In the genomic region with DNA sequence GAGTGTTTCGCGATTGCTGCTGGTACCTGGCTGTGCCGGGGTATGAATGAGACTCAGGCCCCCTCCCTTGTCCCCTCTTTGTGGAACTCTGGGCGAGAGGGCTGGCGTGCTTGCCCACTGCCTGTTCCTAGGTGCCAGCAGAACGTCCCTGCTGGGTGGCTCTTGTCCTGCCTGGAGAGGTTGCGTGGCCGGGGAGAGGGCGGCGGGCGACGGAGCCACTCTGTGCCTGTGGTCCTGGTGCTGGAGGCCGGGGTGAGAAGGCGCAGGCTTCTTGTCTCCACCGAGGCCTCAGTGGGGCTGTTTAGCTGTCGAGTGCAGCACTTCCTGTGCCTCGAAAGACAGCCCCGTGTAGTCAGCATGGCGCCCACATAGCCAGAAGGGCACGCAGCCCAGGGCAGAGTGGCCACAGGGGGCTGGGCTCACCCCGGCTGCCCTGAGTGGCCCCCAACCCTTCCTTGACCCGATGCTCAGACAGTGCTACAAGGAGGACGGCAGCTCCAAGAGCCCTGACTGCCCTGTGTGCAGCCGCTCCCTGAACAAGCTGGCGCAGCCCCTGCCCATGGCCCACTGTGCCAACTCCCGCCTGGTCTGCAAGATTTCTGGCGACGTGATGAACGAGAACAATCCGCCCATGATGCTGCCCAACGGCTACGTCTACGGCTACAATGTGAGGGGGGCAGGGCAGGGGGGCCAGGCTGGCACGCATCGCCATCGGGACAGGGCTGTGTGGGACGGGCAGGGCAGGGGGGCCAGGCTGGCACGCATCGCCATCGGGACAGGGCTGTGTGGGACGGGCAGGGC, we compare ENCODE assay signal across 16 cellular contexts. TPM values are rescaled to one million over a fixed set of nuclear protein-coding genes. Genes with fewer than 3 reads are reported as not detected.
DNase-seq lines count a peak whose midpoint lies in the region; ATAC-seq and TF ChIP-seq lines count a peak whose summit lies in the region.
"Had no signal": no experiment of that assay in that cellular context is flagged by ENCODE, and none has a peak within 500 bp of the region (broad histone marks: within the 10 kb centered on the region; RNA-seq: fewer than 3 reads in every experiment).

No MANE protein-coding gene starts in this region.

- H3K27ac Mint-ChIP-seq in T-helper 1 cell treated with Interleukin-12 subunit alpha and Interleukin-12 subunit beta and Interleukin-4 antibody, amounts not matched to agents 30 μg/mL and 1 μg/mL, for 36 hours: peak overlapping the region; percentile 84
- peak overlapping the region; percentile 80 for H3K27ac Mint-ChIP-seq in activated naive CD8-positive, alpha-beta T cell treated with anti-CD3 and anti-CD28 coated beads, Interleukin-2, amount 50 U/mL, for 24 hours
- peak overlapping the region in 1 of 2 donors; percentile 89 for H3K27ac Mint-ChIP-seq in effector memory CD8-positive, alpha-beta T cell

- H3K4ac ChIP-seq in neuronal stem cell (ENCODE audit: low read length): no peak overlapping the region

- H3K9me3 ChIP-seq in PC-3 (ENCODE audit: low read length): no peaks in the 10 kb centered on the region
- H3K9me3 ChIP-seq in neuronal stem cell (replicated peaks in 1 of 2; ENCODE audit: control insufficient read depth in 2 of 2, insufficient read depth in 1 of 2, low read depth in 1 of 2, low read length in 2 of 2): peaks cover 0 to 11% of the 10 kb centered on the region in 2 donors
- H3K9me3 ChIP-seq: pancreas had no signal

- H3K36me3 ChIP-seq in PC-3 (ENCODE audit: low read depth, low read length): peaks cover 28% of the 10 kb centered on the region
- H3K36me3 ChIP-seq in neuronal stem cell (replicated peaks in 1 of 2; ENCODE audit: control insufficient read depth in 2 of 2, insufficient read depth in 2 of 2, low read length in 2 of 2): peaks cover 54 to 73% of the 10 kb centered on the region in 2 donors

- no CpG with 5 or more reads among the region's 41 CpGs for WGBS in neuronal stem cell (ENCODE audit: extremely low coverage in 2 of 2, insufficient read length in 2 of 2, insufficient replicate concordance in 1 of 2), 2 donors

- DNase-seq in T-helper 1 cell: no peak
- DNase-seq in PC-3: no peak
- DNase-seq in activated naive CD8-positive, alpha-beta T cell treated with anti-CD3 and anti-CD28 coated beads, Interleukin-2, amount 50 U/mL, for 24 hours: no peak
- DNase-seq in neuronal stem cell (ENCODE audit: low spot score): no peak
- DNase-seq in iPS-NIHi11 (ENCODE audit: low spot score): no peak
- no peak for DNase-seq in effector memory CD8-positive, alpha-beta T cell
- no peak for DNase-seq in dermis blood vessel endothelial cell
- DNase-seq: MV-4-11, NCI-H82, RPMI8226, substantia nigra had no signal

- CTCF ChIA-PET in PC-3 (lab: Charles Lee): no interaction called here

- H3K9ac ChIP-seq in PC-3 (ENCODE audit: low read length) (no peak overlapping the region), neuronal stem cell (ENCODE audit: low read depth, low read length, poor library complexity) (peak overlapping the region; percentile 60)
- H3K9ac ChIP-seq: GM23248 had no signal

- peaks cover 9% of the 10 kb centered on the region for H3K79me1 ChIP-seq in neuronal stem cell (ENCODE audit: low read depth, low read length)

- H2AFZ ChIP-seq in PC-3 (ENCODE audit: low read length): no peak overlapping the region
- no peak overlapping the region for H2AFZ ChIP-seq in neuronal stem cell (ENCODE audit: low read length)
- H2AFZ ChIP-seq: GM23248 had no signal

- POLR2A ChIA-PET in PC-3 (lab: Charles Lee; ENCODE audit: unreplicated experiment): no interaction called here

- H3K4me1 Mint-ChIP-seq in T-helper 1 cell treated with Interleukin-12 subunit alpha and Interleukin-12 subunit beta and Interleukin-4 antibody, amounts not matched to agents 30 μg/mL and 1 μg/mL, for 36 hours (ENCODE audit: low read depth): peaks cover 23% of the 10 kb centered on the region
- peaks cover 41% of the 10 kb centered on the region for H3K4me1 Mint-ChIP-seq in activated naive CD8-positive, alpha-beta T cell treated with anti-CD3 and anti-CD28 coated beads, Interleukin-2, amount 50 U/mL, for 24 hours
- H3K4me1 Mint-ChIP-seq in effector memory CD8-positive, alpha-beta T cell (ENCODE audit: low read depth in 2 of 2): peaks cover 12 to 25% of the 10 kb centered on the region in 2 donors

- H3K9me2 ChIP-seq in PC-3 (replicated peaks; ENCODE audit: low read length): no peaks in the 10 kb centered on the region

- H2BK5ac ChIP-seq in neuronal stem cell (ENCODE audit: low read length): peak overlapping the region; percentile 75

- H3K4me3 ChIP-seq in PC-3 (ENCODE audit: low read length): no peak overlapping the region
- no peak overlapping the region for H3K4me3 ChIP-seq in neuronal stem cell (ENCODE audit: low read length in 2 of 2)
- H3K4me3 ChIP-seq: GM23248, pancreas had no signal

- peak overlapping the region; percentile 50 for H3K27ac ChIP-seq in PC-3 (ENCODE audit: low read length)
- no peak overlapping the region for H3K27ac ChIP-seq in neuronal stem cell (replicated peaks; ENCODE audit: low read length)
- H3K27ac ChIP-seq: 22Rv1, C4-2B, GM23248, pancreas had no signal

- no peaks in the 10 kb centered on the region for H3F3A ChIP-seq in PC-3 (ENCODE audit: low read length, unreplicated experiment)

- H3K79me2 ChIP-seq in PC-3 (ENCODE audit: low read length): no peaks in the 10 kb centered on the region

- no peaks in the 10 kb centered on the region for H4K20me1 ChIP-seq in PC-3 (ENCODE audit: low read length)

- H2BK120ac ChIP-seq in neuronal stem cell (ENCODE audit: low read depth, low read length): no peak overlapping the region

- no peak overlapping the region for H2BK15ac ChIP-seq in neuronal stem cell (ENCODE audit: low read length)

- peak overlapping the region; percentile 57 for H3K23ac ChIP-seq in neuronal stem cell (ENCODE audit: low read depth, low read length, poor library complexity)

- no peaks in the 10 kb centered on the region for H3K27me3 ChIP-seq in PC-3 (ENCODE audit: low read length)
- H3K27me3 ChIP-seq in neuronal stem cell (ENCODE audit: control insufficient read depth in 3 of 3, insufficient read depth in 3 of 3, low read depth in 1 of 3, low read length in 3 of 3): no peaks in the 10 kb centered on the region
- H3K27me3 ChIP-seq: pancreas had no signal

- no peak overlapping the region for H2AK5ac ChIP-seq in neuronal stem cell (ENCODE audit: low read depth, low read length)

- H3K4me1 ChIP-seq in PC-3 (ENCODE audit: insufficient read depth, low read length): peaks cover 21% of the 10 kb centered on the region
- H3K4me1 ChIP-seq in neuronal stem cell (ENCODE audit: control insufficient read depth in 2 of 2, insufficient read depth in 1 of 2, low read depth in 1 of 2, low read length in 2 of 2): no peaks in the 10 kb centered on the region
- H3K4me1 ChIP-seq: pancreas had no signal

- no peak overlapping the region for H3K18ac ChIP-seq in neuronal stem cell (ENCODE audit: low read length)

- H3K4me3 Mint-ChIP-seq in T-helper 1 cell treated with Interleukin-12 subunit alpha and Interleukin-12 subunit beta and Interleukin-4 antibody, amounts not matched to agents 30 μg/mL and 1 μg/mL, for 36 hours: no peak overlapping the region
- H3K4me3 Mint-ChIP-seq in activated naive CD8-positive, alpha-beta T cell treated with anti-CD3 and anti-CD28 coated beads, Interleukin-2, amount 50 U/mL, for 24 hours: no peak overlapping the region
- peak overlapping the region in 1 of 2 donors; percentile 24 for H3K4me3 Mint-ChIP-seq in effector memory CD8-positive, alpha-beta T cell

- no peak overlapping the region for H4K91ac ChIP-seq in neuronal stem cell (ENCODE audit: low read depth, low read length, poor library complexity)

- H4K8ac ChIP-seq in neuronal stem cell (ENCODE audit: low read depth, low read length): no peak overlapping the region

- peaks cover 5% of the 10 kb centered on the region for H3K9me3 Mint-ChIP-seq in T-helper 1 cell treated with Interleukin-12 subunit alpha and Interleukin-12 subunit beta and Interleukin-4 antibody, amounts not matched to agents 30 μg/mL and 1 μg/mL, for 36 hours
- peaks cover 3% of the 10 kb centered on the region for H3K9me3 Mint-ChIP-seq in activated naive CD8-positive, alpha-beta T cell treated with anti-CD3 and anti-CD28 coated beads, Interleukin-2, amount 50 U/mL, for 24 hours
- H3K9me3 Mint-ChIP-seq in effector memory CD8-positive, alpha-beta T cell: no peaks in the 10 kb centered on the region

- peaks cover 44% of the 10 kb centered on the region for H3K36me3 Mint-ChIP-seq in T-helper 1 cell treated with Interleukin-12 subunit alpha and Interleukin-12 subunit beta and Interleukin-4 antibody, amounts not matched to agents 30 μg/mL and 1 μg/mL, for 36 hours (ENCODE audit: low read depth)
- peaks cover 49% of the 10 kb centered on the region for H3K36me3 Mint-ChIP-seq in activated naive CD8-positive, alpha-beta T cell treated with anti-CD3 and anti-CD28 coated beads, Interleukin-2, amount 50 U/mL, for 24 hours (ENCODE audit: low read depth)
- H3K36me3 Mint-ChIP-seq in effector memory CD8-positive, alpha-beta T cell (ENCODE audit: insufficient read depth): peaks cover 49% of the 10 kb centered on the region

- BruUV-seq in PC-3 (replicated peaks; lab: Mats Ljungman, UMichigan): no TSS peak

- H2BK12ac ChIP-seq in neuronal stem cell (ENCODE audit: low read length): no peak overlapping the region

- no peaks in the 10 kb centered on the region for H3K27me3 Mint-ChIP-seq in T-helper 1 cell treated with Interleukin-12 subunit alpha and Interleukin-12 subunit beta and Interleukin-4 antibody, amounts not matched to agents 30 μg/mL and 1 μg/mL, for 36 hours (ENCODE audit: low read depth)
- no peaks in the 10 kb centered on the region for H3K27me3 Mint-ChIP-seq in activated naive CD8-positive, alpha-beta T cell treated with anti-CD3 and anti-CD28 coated beads, Interleukin-2, amount 50 U/mL, for 24 hours
- H3K27me3 Mint-ChIP-seq in effector memory CD8-positive, alpha-beta T cell: no peaks in the 10 kb centered on the region

- intact Hi-C loops in PC-3 (cut with micrococcal nuclease): no loop called here

- H3K4me2 ChIP-seq in PC-3 (ENCODE audit: low read length) (0 out of 2 replicates have a peak overlapping the region, but pooled peaks have one; percentile 8), neuronal stem cell (ENCODE audit: insufficient read depth, low read length, poor library complexity, severe bottlenecking) (no peak overlapping the region)

- TF ChIP-seq CTCF in PC-3 (conservative IDR thresholded peaks at IDR 0.05; ENCODE audit: low read depth, low read length): no peak

- no peak for ATAC-seq in PC-3
- ATAC-seq in activated naive CD8-positive, alpha-beta T cell treated with anti-CD3 and anti-CD28 coated beads, Interleukin-2, amount 50 U/mL, for 24 hours: no peak
- ATAC-seq in effector memory CD8-positive, alpha-beta T cell (replicated peaks): no peak

- H3K14ac ChIP-seq in neuronal stem cell (ENCODE audit: low read length): peak overlapping the region; percentile 71

RNA-seq across cellular contexts. Expression of a gene that starts 8.9 kb away (rescaled TPM):
- 6.2 and 11.2 TPM in 2 replicates for total RNA-seq in PC-3 (2014; rRNA removed)
- 8.6 TPM for polyA plus RNA-seq in neuronal stem cell (2013, experiment 1 of 2)
- polyA plus RNA-seq in neuronal stem cell (2013, experiment 2 of 2): 8.7 TPM
- 6.1 and 6.5 TPM in 2 replicates for total RNA-seq in dermis blood vessel endothelial cell

RNA-seq across cellular contexts. Expression of a gene that starts 48.5 kb away (rescaled TPM):
- total RNA-seq in PC-3 (2014; rRNA removed) (48.1 and 81.4 TPM in 2 replicates), dermis blood vessel endothelial cell (74.4 and 75.9 TPM in 2 replicates)
- 38.4 TPM for polyA plus RNA-seq in neuronal stem cell (2013, experiment 1 of 2)
- 37.0 TPM for polyA plus RNA-seq in neuronal stem cell (2013, experiment 2 of 2)
